ENCODE assay signal across 26 cellular contexts in the genomic region with DNA sequence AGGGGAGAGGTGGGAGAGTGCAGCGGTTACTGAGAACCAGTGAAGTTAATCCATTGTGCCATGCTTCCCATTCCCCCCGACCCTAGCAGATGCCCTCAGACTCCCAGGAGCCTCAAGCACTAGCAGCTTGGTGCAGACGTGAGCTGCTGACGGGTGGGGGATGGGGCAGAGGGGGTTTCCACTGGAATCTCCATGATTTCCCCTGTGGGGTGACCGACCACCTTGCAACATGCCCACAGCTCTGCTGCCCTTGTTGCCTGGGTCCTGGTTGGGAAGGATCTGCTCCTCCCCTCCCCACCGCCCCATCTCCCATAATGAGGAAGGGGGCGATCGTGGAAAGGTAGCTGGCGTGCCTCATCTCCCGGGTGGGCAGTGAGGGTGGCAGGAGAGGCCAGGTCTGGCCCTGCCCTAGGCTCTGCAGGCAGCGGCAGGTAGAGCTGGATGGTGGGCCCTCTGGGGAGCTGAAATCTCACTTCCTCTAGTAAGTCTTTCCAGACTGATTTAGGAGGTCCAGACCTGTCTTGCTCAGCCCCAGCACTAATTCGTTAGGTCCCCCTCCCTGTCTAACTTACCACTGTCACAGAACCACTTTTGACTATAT. TPM values are rescaled to one million over a fixed set of nuclear protein-coding genes. Genes with fewer than 3 reads are reported as not detected.
DNase-seq lines count a peak whose midpoint lies in the region; ATAC-seq, FAIRE-seq and TF ChIP-seq lines count a peak whose summit lies in the region.
"Had no signal": no experiment of that assay in that cellular context is flagged by ENCODE, and none has a peak within 500 bp of the region (broad histone marks: within the 10 kb centered on the region; RNA-seq: fewer than 3 reads in every experiment).

No MANE protein-coding gene starts in this region.

- TF ChIP-seq POLR2A in adrenal gland (IDR thresholded peaks at IDR 0.05), result no peak

- no CpG with 5 or more reads among the region's 12 CpGs for WGBS in neuronal stem cell (ENCODE audit: extremely low coverage in 2 of 2, insufficient read length in 2 of 2, insufficient replicate concordance in 1 of 2), 2 donors
- 84 to 92% (median 89%) methylated on average over 10 to 12 of the region's 12 CpGs for WGBS in adrenal gland, 4 donors

- no peak overlapping the region for H2AK5ac ChIP-seq in neuronal stem cell (ENCODE audit: low read depth, low read length)

- no peaks in the 10 kb centered on the region for H3K9me3 ChIP-seq in CD4-positive, CD25-positive, alpha-beta regulatory T cell (ENCODE audit: control insufficient read depth in 2 of 2, low read length in 2 of 2)
- no peaks in the 10 kb centered on the region for H3K9me3 ChIP-seq in neuronal stem cell (replicated peaks in 1 of 2; ENCODE audit: control insufficient read depth in 2 of 2, insufficient read depth in 1 of 2, low read depth in 1 of 2, low read length in 2 of 2)
- no peaks in the 10 kb centered on the region for H3K9me3 ChIP-seq in adrenal gland (replicated peaks in 1 of 3)
- H3K9me3 ChIP-seq: mucosa of descending colon, pancreas had no signal

- no peak overlapping the region for H4K91ac ChIP-seq in neuronal stem cell (ENCODE audit: low read depth, low read length, poor library complexity)

- H3K36me3 Mint-ChIP-seq in CD4-positive, CD25-positive, alpha-beta regulatory T cell, result peaks cover 28% of the 10 kb centered on the region
- peaks cover 7% of the 10 kb centered on the region for H3K36me3 Mint-ChIP-seq in activated naive CD8-positive, alpha-beta T cell

- no peak overlapping the region for H4K8ac ChIP-seq in neuronal stem cell (ENCODE audit: low read depth, low read length)

- no peak overlapping the region for H2BK12ac ChIP-seq in neuronal stem cell (ENCODE audit: low read length)

- H2BK5ac ChIP-seq in neuronal stem cell (ENCODE audit: low read length), result no peak overlapping the region

- H3K4ac ChIP-seq in neuronal stem cell (ENCODE audit: low read length), result no peak overlapping the region

- no peaks in the 10 kb centered on the region for H3K9me3 Mint-ChIP-seq in CD4-positive, CD25-positive, alpha-beta regulatory T cell
- H3K9me3 Mint-ChIP-seq in activated naive CD8-positive, alpha-beta T cell (ENCODE audit: low read depth), result no peaks in the 10 kb centered on the region
- H3K9me3 Mint-ChIP-seq: nephron had no signal

- no peak overlapping the region for H3K4me2 ChIP-seq in neuronal stem cell (ENCODE audit: insufficient read depth, low read length, poor library complexity, severe bottlenecking)

- no peaks in the 10 kb centered on the region for H3K27me3 Mint-ChIP-seq in CD4-positive, CD25-positive, alpha-beta regulatory T cell
- H3K27me3 Mint-ChIP-seq in activated naive CD8-positive, alpha-beta T cell, result no peaks in the 10 kb centered on the region
- H3K27me3 Mint-ChIP-seq: activated CD4-positive, alpha-beta T cell treated with anti-CD3 and anti-CD28 coated beads for 36 hours had no signal

- no peak for DNase-seq in CD4-positive, CD25-positive, alpha-beta regulatory T cell
- DNase-seq in GM19239 (ENCODE audit: insufficient read length, low spot score), result no peak
- DNase-seq in neuronal stem cell (ENCODE audit: low spot score), result no peak
- DNase-seq in amygdala (lab: John Stamatoyannopoulos, UW), result no peak
- DNase-seq in adrenal gland, result no peak
- no peak for DNase-seq in SKM-1 (lab: John Stamatoyannopoulos, UW; ENCODE audit: unreplicated experiment)
- DNase-seq: activated CD4-positive, alpha-beta T cell treated with anti-CD3 and anti-CD28 coated beads for 36 hours; activated CD8-positive, alpha-beta memory T cell treated with anti-CD3 and anti-CD28 coated beads for 24 hours; activated gamma-delta T cell; head of caudate nucleus; Kasumi-1; kidney; NCI-H146; NCI-H2107; NCI-H446; NCI-H82; OCI-M1; pancreas; retina; trophoblast cell had no signal

- intact Hi-C loops in adrenal gland (cut with DNase I), result no loop called here

- H3K4me1 Mint-ChIP-seq in CD4-positive, CD25-positive, alpha-beta regulatory T cell, result peaks cover 6 to 60% (median 23%) of the 10 kb centered on the region in 4 donors
- peaks cover 36% of the 10 kb centered on the region for H3K4me1 Mint-ChIP-seq in activated naive CD8-positive, alpha-beta T cell (ENCODE audit: low read depth)

- H2AFZ ChIP-seq in neuronal stem cell (ENCODE audit: low read length), result no peak overlapping the region

- H2BK15ac ChIP-seq in neuronal stem cell (ENCODE audit: low read length), result no peak overlapping the region

- peaks cover 17% of the 10 kb centered on the region for H3K4me1 ChIP-seq in CD4-positive, CD25-positive, alpha-beta regulatory T cell (ENCODE audit: control insufficient read depth, insufficient read depth, low read length, poor library complexity, severe bottlenecking)
- H3K4me1 ChIP-seq in neuronal stem cell (ENCODE audit: control insufficient read depth in 2 of 2, insufficient read depth in 1 of 2, low read depth in 1 of 2, low read length in 2 of 2), result peaks cover 0 to 18% of the 10 kb centered on the region in 2 donors
- peaks cover 0 to 5% of the 10 kb centered on the region in 2 donors for H3K4me1 ChIP-seq in adrenal gland (replicated peaks in 1 of 2)

- no peak overlapping the region for H3K27ac ChIP-seq in CD4-positive, CD25-positive, alpha-beta regulatory T cell (ENCODE audit: insufficient read depth, low read length, poor library complexity, severe bottlenecking)
- no peak overlapping the region for H3K27ac ChIP-seq in neuronal stem cell (replicated peaks; ENCODE audit: low read length)
- no peak overlapping the region for H3K27ac ChIP-seq in adrenal gland
- H3K27ac ChIP-seq: C4-2B, epithelial cell of prostate, pancreas had no signal

- peak overlapping the region; percentile 69 for H3K23ac ChIP-seq in neuronal stem cell (ENCODE audit: low read depth, low read length, poor library complexity)

- TF ChIP-seq CTCF in adrenal gland (IDR thresholded peaks at IDR 0.05), result no peak

- no peak overlapping the region for H3K14ac ChIP-seq in neuronal stem cell (ENCODE audit: low read length)

- no peak overlapping the region for H2BK120ac ChIP-seq in neuronal stem cell (ENCODE audit: low read depth, low read length)

- no peak overlapping the region for H3K4me3 Mint-ChIP-seq in CD4-positive, CD25-positive, alpha-beta regulatory T cell
- no peak overlapping the region for H3K4me3 Mint-ChIP-seq in activated naive CD8-positive, alpha-beta T cell
- H3K4me3 Mint-ChIP-seq: activated CD4-positive, alpha-beta T cell treated with anti-CD3 and anti-CD28 coated beads for 36 hours; nephron had no signal

- no peak overlapping the region for H3K4me3 ChIP-seq in CD4-positive, CD25-positive, alpha-beta regulatory T cell (ENCODE audit: low read depth, low read length)
- H3K4me3 ChIP-seq in neuronal stem cell (ENCODE audit: low read length in 2 of 2) (no peak overlapping the region), adrenal gland (no peak overlapping the region)
- H3K4me3 ChIP-seq: mucosa of descending colon, pancreas had no signal

- no peak overlapping the region for H3K18ac ChIP-seq in neuronal stem cell (ENCODE audit: low read length)

- H3K27ac Mint-ChIP-seq in CD4-positive, CD25-positive, alpha-beta regulatory T cell, result peak overlapping the region in 2 of 3 donors; percentile 14 to 32
- peak overlapping the region; percentile 66 for H3K27ac Mint-ChIP-seq in activated naive CD8-positive, alpha-beta T cell
- H3K27ac Mint-ChIP-seq: nephron had no signal

- H3K79me1 ChIP-seq in neuronal stem cell (ENCODE audit: low read depth, low read length), result peaks cover 2% of the 10 kb centered on the region

- no peak for ATAC-seq in CD4-positive, CD25-positive, alpha-beta regulatory T cell (ENCODE audit: low read depth in 2 of 2)
- ATAC-seq: activated CD4-positive, alpha-beta T cell treated with anti-CD3 and anti-CD28 coated beads for 36 hours; mucosa of descending colon; pancreas; SK-N-SH treated with all-trans-retinoic acid at 6 μM for 48 hours had no signal

- FAIRE-seq in GM19239 (lab: Jason Lieb, UNC), result peak; percentile 39
- FAIRE-seq: kidney, pancreas had no signal

- H3K36me3 ChIP-seq in CD4-positive, CD25-positive, alpha-beta regulatory T cell (ENCODE audit: control insufficient read depth, insufficient read depth, low read length), result peaks cover 54% of the 10 kb centered on the region
- H3K36me3 ChIP-seq in neuronal stem cell (replicated peaks in 1 of 2; ENCODE audit: control insufficient read depth in 2 of 2, insufficient read depth in 2 of 2, low read length in 2 of 2), result peaks cover 20 to 57% of the 10 kb centered on the region in 2 donors
- H3K36me3 ChIP-seq in adrenal gland (replicated peaks in 1 of 2), result peaks cover 0 to 26% of the 10 kb centered on the region in 2 donors

- H3K27me3 ChIP-seq in CD4-positive, CD25-positive, alpha-beta regulatory T cell (ENCODE audit: control insufficient read depth, insufficient read depth, low read length), result no peaks in the 10 kb centered on the region
- H3K27me3 ChIP-seq in neuronal stem cell (ENCODE audit: control insufficient read depth in 3 of 3, insufficient read depth in 3 of 3, low read depth in 1 of 3, low read length in 3 of 3), result no peaks in the 10 kb centered on the region
- no peaks in the 10 kb centered on the region for H3K27me3 ChIP-seq in adrenal gland
- H3K27me3 ChIP-seq: pancreas had no signal

- no peak overlapping the region for H3K9ac ChIP-seq in neuronal stem cell (ENCODE audit: low read depth, low read length, poor library complexity)

RNA-seq across cellular contexts. Expression of gene FLOT2, which starts 9.6 kb away (rescaled TPM):
- 167 TPM for total RNA-seq in CD4-positive, CD25-positive, alpha-beta regulatory T cell
- polyA plus RNA-seq in CD4-positive, CD25-positive, alpha-beta regulatory T cell, result 100 to 1,000 TPM; 268 to 345 (median 303) TPM
- polyA plus RNA-seq in neuronal stem cell (2013, experiment 1 of 2), result 95.3 TPM
- polyA plus RNA-seq in neuronal stem cell (2013, experiment 2 of 2), result 94.8 TPM
- 100 to 1,000 TPM in 2 of 8 donors, 10 to 100 TPM in 6; 48.4 to 193 (median 86.5) TPM for total RNA-seq in adrenal gland
- 10 to 100 TPM; 36.8 to 43.3 (median 43.1) TPM for polyA plus RNA-seq in adrenal gland

RNA-seq across cellular contexts. Expression of gene DHRS13, which starts 14.9 kb away (rescaled TPM):
- total RNA-seq in CD4-positive, CD25-positive, alpha-beta regulatory T cell, result 21.1 TPM
- polyA plus RNA-seq in CD4-positive, CD25-positive, alpha-beta regulatory T cell, result 10 to 100 TPM; 15.0 to 21.1 (median 17.7) TPM
- 15.4 TPM for polyA plus RNA-seq in neuronal stem cell (2013, experiment 1 of 2)
- 14.5 TPM for polyA plus RNA-seq in neuronal stem cell (2013, experiment 2 of 2)
- 10 to 100 TPM in 7 of 8 donors, 1 to 10 TPM in 1; 4.4 to 23.5 (median 14.7) TPM for total RNA-seq in adrenal gland
- polyA plus RNA-seq in adrenal gland, result 10 to 100 TPM in 2 of 3 donors, 1 to 10 TPM in 1; 8.9 to 15.4 (median 10.5) TPM

RNA-seq across cellular contexts. Expression of gene ERAL1, which starts 33.2 kb away (rescaled TPM):
- total RNA-seq in CD4-positive, CD25-positive, alpha-beta regulatory T cell, result 22.1 TPM
- polyA plus RNA-seq in CD4-positive, CD25-positive, alpha-beta regulatory T cell, result 10 to 100 TPM; 37.7 to 44.9 (median 42.7) TPM
- polyA plus RNA-seq in neuronal stem cell (2013, experiment 1 of 2), result 36.2 TPM
- 39.5 TPM for polyA plus RNA-seq in neuronal stem cell (2013, experiment 2 of 2)
- 10 to 100 TPM; 45.0 to 62.1 (median 55.1) TPM for total RNA-seq in adrenal gland
- 10 to 100 TPM; 44.0 to 80.8 (median 60.9) TPM for polyA plus RNA-seq in adrenal gland

RNA-seq across cellular contexts. Expression of gene FAM222B, which starts 45.4 kb away (rescaled TPM):
- 23.4 TPM for total RNA-seq in CD4-positive, CD25-positive, alpha-beta regulatory T cell
- 10 to 100 TPM in 2 of 4 donors, 1 to 10 TPM in 2; 4.4 to 13.5 (median 11.1) TPM for polyA plus RNA-seq in CD4-positive, CD25-positive, alpha-beta regulatory T cell
- 38.0 TPM for polyA plus RNA-seq in neuronal stem cell (2013, experiment 1 of 2)
- 37.2 TPM for polyA plus RNA-seq in neuronal stem cell (2013, experiment 2 of 2)
- 10 to 100 TPM in 6 of 8 donors, 1 to 10 TPM in 2; 5.5 to 18.3 (median 15.6) TPM for total RNA-seq in adrenal gland
- 10 to 100 TPM in 2 of 3 donors, 1 to 10 TPM in 1; 4.9 to 16.4 (median 10.6) TPM for polyA plus RNA-seq in adrenal gland
